1 cellular context compared by ENCODE assay signal in the genomic region with DNA sequence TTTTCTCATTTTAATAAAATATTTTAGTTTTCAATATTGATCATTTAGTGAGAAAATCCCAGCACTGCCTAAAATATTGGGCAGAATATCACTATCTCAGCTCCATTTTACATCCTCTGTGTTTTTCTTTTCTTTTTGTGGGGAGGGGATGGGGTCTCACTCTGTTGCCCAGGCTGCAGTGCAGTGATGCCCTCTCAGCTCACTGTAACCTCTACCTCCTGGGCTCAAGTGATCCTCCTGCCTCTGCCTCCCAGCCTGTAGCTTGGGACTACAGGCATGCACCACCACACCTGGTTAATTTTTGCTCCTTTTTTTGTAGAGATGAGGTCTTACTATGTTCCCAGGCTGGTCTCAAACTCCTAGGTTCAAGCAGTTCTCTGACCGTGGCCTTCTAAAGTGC.
TF ChIP-seq lines count a peak whose summit lies in the region.

No MANE protein-coding gene starts in this region.

TF ChIP-seq in WTC11, 78 proteins besides CTCF, POLR2A, EP300 and RAD21 (continued from another document):
- TF ChIP-seq, protein P1, sequence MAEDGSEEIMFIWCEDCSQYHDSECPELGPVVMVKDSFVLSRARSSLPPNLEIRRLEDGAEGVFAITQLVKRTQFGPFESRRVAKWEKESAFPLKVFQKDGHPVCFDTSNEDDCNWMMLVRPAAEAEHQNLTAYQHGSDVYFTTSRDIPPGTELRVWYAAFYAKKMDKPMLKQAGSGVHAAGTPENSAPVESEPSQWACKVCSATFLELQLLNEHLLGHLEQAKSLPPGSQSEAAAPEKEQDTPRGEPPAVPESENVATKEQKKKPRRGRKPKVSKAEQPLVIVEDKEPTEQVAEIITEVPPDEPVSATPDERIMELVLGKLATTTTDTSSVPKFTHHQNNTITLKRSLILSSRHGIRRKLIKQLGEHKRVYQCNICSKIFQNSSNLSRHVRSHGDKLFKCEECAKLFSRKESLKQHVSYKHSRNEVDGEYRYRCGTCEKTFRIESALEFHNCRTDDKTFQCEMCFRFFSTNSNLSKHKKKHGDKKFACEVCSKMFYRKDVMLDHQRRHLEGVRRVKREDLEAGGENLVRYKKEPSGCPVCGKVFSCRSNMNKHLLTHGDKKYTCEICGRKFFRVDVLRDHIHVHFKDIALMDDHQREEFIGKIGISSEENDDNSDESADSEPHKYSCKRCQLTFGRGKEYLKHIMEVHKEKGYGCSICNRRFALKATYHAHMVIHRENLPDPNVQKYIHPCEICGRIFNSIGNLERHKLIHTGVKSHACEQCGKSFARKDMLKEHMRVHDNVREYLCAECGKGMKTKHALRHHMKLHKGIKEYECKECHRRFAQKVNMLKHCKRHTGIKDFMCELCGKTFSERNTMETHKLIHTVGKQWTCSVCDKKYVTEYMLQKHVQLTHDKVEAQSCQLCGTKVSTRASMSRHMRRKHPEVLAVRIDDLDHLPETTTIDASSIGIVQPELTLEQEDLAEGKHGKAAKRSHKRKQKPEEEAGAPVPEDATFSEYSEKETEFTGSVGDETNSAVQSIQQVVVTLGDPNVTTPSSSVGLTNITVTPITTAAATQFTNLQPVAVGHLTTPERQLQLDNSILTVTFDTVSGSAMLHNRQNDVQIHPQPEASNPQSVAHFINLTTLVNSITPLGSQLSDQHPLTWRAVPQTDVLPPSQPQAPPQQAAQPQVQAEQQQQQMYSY (CRISPR knock-in tag; IDR thresholded peaks at IDR 0.05), result no peak
- no peak for TF ChIP-seq GRHL2 (CRISPR knock-in tag; IDR thresholded peaks at IDR 0.05; ENCODE audit: insufficient replicate concordance, severe bottlenecking)
